ENCODE assay signal across 1 cellular context in genomic region chr15:100668321-100668690, GRCh38.
TF ChIP-seq lines count a peak whose summit lies in the region.

No MANE protein-coding gene starts in this region.

TF ChIP-seq in SK-N-SH, 30 proteins besides CTCF, POLR2A, EP300 and RAD21 (continued from another document):
- no peak for TF ChIP-seq YY1 (IDR thresholded peaks at IDR 0.05; ENCODE audit: low read depth)
- no peak for TF ChIP-seq FOXM1 (IDR thresholded peaks at IDR 0.05; ENCODE audit: low read depth)
- no peak for TF ChIP-seq RXRA (IDR thresholded peaks at IDR 0.05; ENCODE audit: borderline replicate concordance, low read depth)
- TF ChIP-seq FOXJ3 (CRISPR knock-in tag; IDR thresholded peaks at IDR 0.05), result no peak
- TF ChIP-seq NFIC (IDR thresholded peaks at IDR 0.05; ENCODE audit: borderline replicate concordance), result no peak
- TF ChIP-seq FOSL2 (IDR thresholded peaks at IDR 0.05; ENCODE audit: borderline replicate concordance, low read depth), result no peak
- no peak for TF ChIP-seq MXI1 (IDR thresholded peaks at IDR 0.05; ENCODE audit: low read depth, low read length)
- TF ChIP-seq JUND (IDR thresholded peaks at IDR 0.05), result no peak
- no peak for TF ChIP-seq REST (IDR thresholded peaks at IDR 0.05; ENCODE audit: low read depth, low read length)
